8 cellular contexts compared by ENCODE assay signal in the genomic region with DNA sequence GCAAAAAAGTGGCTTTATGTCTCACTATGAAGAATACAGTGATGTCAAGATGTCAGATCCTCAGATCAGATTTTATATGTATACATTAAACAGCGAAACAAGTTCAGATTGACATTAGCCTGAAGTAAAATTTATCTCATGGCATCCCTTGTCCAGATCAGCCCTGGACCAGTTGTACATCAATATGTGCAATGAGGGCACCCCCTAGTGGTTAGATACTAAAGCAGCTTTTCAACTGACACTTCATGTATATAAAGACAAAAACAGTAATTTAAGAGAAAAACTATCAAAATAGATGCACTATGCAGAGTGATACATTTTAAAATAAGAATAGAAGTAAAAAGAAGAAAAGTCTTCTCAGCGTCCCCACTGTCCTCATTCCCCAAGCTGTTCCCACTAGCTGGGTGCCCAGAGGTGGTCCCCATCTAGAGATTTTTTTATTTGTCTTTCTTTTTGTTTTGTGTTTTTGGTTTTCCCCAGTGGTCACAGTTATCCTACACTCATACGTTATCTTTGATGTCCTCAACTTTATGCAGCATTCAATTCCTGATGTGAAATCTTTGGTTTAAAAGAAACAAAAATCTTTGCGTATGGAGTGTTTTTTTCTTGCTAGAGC.
A peak's percentile ranks its signal among the peaks of the same experiment; 100 is the strongest.
DNase-seq lines count a peak whose midpoint lies in the region; ATAC-seq lines count a peak whose summit lies in the region.

No MANE protein-coding gene starts in this region.

- ATAC-seq in GM18498 (IDR thresholded peaks at IDR 0.05; ENCODE audit: unreplicated experiment) = peak; percentile 72
- peak; percentile 83 for ATAC-seq in HG03066 (IDR thresholded peaks at IDR 0.05; ENCODE audit: low read depth, unreplicated experiment)
- ATAC-seq in GM19023 (IDR thresholded peaks at IDR 0.05; ENCODE audit: unreplicated experiment) = no peak

- peak; percentile 38 for DNase-seq in AG20443 (ENCODE audit: low spot score)
- peak; percentile 29 for DNase-seq in NCI-H226
- DNase-seq in amniotic stem cell (lab: John Stamatoyannopoulos, UW) = peak; percentile 83
- DNase-seq in iPS-NIHi7 (ENCODE audit: extremely low spot score) = peak; percentile 10
- DNase-seq in superior temporal gyrus (ENCODE audit: extremely low spot score) = peak; percentile 92

Comparison
In these comparisons a context has a peak if more than half of its experiments do, and no peak if none do; other contexts are left out.
1. DNase-seq: peak in every context shown above with its lines; median percentile 92 in superior temporal gyrus; 83 in amniotic stem cell; 38 in AG20443; 29 in NCI-H226; 10 in iPS-NIHi7.